1 cellular context compared by ENCODE assay signal in the genomic region with DNA sequence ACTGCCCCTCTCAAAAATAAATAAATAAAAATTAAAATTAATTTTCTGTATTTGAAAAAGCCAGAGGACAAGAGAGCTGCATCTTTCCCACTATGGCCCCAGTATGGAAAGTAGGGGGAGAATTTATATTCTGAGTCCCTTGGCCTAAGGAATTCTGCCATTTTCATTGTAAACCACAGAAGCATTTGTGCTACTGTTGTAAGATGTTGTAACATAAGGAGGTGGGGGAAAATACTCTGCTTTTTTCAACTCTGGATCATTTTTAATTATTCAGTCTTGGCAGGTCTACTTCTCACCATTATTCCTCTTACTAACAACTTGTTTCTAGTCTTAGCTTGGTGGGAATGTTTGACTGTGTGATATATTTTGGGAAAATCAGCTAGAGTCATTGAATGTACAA.
TF ChIP-seq lines count a peak whose summit lies in the region.

No MANE protein-coding gene starts in this region.

TF ChIP-seq in SK-N-SH, 30 proteins besides CTCF, POLR2A, EP300 and RAD21 (continued from another document):
- TF ChIP-seq, protein P1, sequence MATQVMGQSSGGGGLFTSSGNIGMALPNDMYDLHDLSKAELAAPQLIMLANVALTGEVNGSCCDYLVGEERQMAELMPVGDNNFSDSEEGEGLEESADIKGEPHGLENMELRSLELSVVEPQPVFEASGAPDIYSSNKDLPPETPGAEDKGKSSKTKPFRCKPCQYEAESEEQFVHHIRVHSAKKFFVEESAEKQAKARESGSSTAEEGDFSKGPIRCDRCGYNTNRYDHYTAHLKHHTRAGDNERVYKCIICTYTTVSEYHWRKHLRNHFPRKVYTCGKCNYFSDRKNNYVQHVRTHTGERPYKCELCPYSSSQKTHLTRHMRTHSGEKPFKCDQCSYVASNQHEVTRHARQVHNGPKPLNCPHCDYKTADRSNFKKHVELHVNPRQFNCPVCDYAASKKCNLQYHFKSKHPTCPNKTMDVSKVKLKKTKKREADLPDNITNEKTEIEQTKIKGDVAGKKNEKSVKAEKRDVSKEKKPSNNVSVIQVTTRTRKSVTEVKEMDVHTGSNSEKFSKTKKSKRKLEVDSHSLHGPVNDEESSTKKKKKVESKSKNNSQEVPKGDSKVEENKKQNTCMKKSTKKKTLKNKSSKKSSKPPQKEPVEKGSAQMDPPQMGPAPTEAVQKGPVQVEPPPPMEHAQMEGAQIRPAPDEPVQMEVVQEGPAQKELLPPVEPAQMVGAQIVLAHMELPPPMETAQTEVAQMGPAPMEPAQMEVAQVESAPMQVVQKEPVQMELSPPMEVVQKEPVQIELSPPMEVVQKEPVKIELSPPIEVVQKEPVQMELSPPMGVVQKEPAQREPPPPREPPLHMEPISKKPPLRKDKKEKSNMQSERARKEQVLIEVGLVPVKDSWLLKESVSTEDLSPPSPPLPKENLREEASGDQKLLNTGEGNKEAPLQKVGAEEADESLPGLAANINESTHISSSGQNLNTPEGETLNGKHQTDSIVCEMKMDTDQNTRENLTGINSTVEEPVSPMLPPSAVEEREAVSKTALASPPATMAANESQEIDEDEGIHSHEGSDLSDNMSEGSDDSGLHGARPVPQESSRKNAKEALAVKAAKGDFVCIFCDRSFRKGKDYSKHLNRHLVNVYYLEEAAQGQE (IDR thresholded peaks at IDR 0.05; ENCODE audit: low read depth, low read length), result no peak
- TF ChIP-seq NFIC (IDR thresholded peaks at IDR 0.05; ENCODE audit: borderline replicate concordance) (no peak), TCF12 (IDR thresholded peaks at IDR 0.05) (no peak), GATA2 (CRISPR knock-in tag; IDR thresholded peaks at IDR 0.05) (no peak), EZH2phosphoT487 (IDR thresholded peaks at IDR 0.05; ENCODE audit: borderline replicate concordance, low read depth) (no peak), JUND (IDR thresholded peaks at IDR 0.05) (no peak)
- TF ChIP-seq, protein P2, sequence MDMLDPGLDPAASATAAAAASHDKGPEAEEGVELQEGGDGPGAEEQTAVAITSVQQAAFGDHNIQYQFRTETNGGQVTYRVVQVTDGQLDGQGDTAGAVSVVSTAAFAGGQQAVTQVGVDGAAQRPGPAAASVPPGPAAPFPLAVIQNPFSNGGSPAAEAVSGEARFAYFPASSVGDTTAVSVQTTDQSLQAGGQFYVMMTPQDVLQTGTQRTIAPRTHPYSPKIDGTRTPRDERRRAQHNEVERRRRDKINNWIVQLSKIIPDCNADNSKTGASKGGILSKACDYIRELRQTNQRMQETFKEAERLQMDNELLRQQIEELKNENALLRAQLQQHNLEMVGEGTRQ (IDR thresholded peaks at IDR 0.05; ENCODE audit: borderline replicate concordance, low read depth, low read length), result no peak
